ENCODE assay signal across 24 cellular contexts in genomic region chr9:129810116-129810515, GRCh38. TPM values are rescaled to one million over a fixed set of nuclear protein-coding genes. Genes with fewer than 3 reads are reported as not detected.
"Had no signal": no experiment of that assay in that cellular context is flagged by ENCODE, and none has a peak within 500 bp of the region (broad histone marks: within the 10 kb centered on the region; RNA-seq: fewer than 3 reads in every experiment).

No MANE protein-coding gene starts in this region.

- H3K9me3 ChIP-seq: gastroesophageal sphincter, heart right ventricle, left ventricle myocardium inferior, psoas muscle, suprapubic skin, vagina had no signal

- H3K27ac Mint-ChIP-seq: activated naive CD8-positive, alpha-beta T cell treated with anti-CD3 and anti-CD28 coated beads, Interleukin-2, amount 10 ng/mL, durations not matched to agents 7 days and 5 days; neural progenitor cell; T-helper 1 cell treated with Interleukin-12 subunit alpha and Interleukin-12 subunit beta and Interleukin-4 antibody, amounts not matched to agents 30 μg/mL and 1 μg/mL, for 36 hours had no signal

- H3K27ac ChIP-seq: coronary artery, gastroesophageal sphincter, heart right ventricle, left ventricle myocardium inferior, psoas muscle, suprapubic skin, vagina had no signal

- H3K4me3 Mint-ChIP-seq: activated naive CD8-positive, alpha-beta T cell treated with anti-CD3 and anti-CD28 coated beads, Interleukin-2, amount 10 ng/mL, durations not matched to agents 7 days and 5 days; immature natural killer cell; neural progenitor cell; stimulated activated naive CD8-positive, alpha-beta T cell treated with anti-CD3 and anti-CD28 coated beads, Interleukin-15, amount 100 ng/mL, for 72 hours; T-helper 1 cell treated with Interleukin-12 subunit alpha and Interleukin-12 subunit beta and Interleukin-4 antibody, amounts not matched to agents 30 μg/mL and 1 μg/mL, for 36 hours had no signal

- DNase-seq: activated CD4-positive, alpha-beta T cell treated with anti-CD3 and anti-CD28 coated beads, Interleukin-2, amount 50 U/mL, for 1 hour; activated CD4-positive, CD25-positive, alpha-beta regulatory T cell treated with anti-CD3 and anti-CD28 coated beads, Interleukin-2, amount 50 U/mL, for 72 hours; activated naive CD8-positive, alpha-beta T cell treated with anti-CD3 and anti-CD28 coated beads, Interleukin-2, amount 10 ng/mL, durations not matched to agents 7 days and 5 days; activated T-cell treated with anti-CD3 and anti-CD28 coated beads for 4 hours; caudate nucleus; heart right ventricle; immature natural killer cell; kidney glomerular epithelial cell; left ventricle myocardium inferior; naive B cell; psoas muscle; right cardiac atrium; small intestine; stimulated activated CD4-positive, alpha-beta T cell treated with anti-CD3 and anti-CD28 coated beads, Interleukin-15, amount 100 ng/mL, for 24 hours; stimulated activated CD4-positive, alpha-beta T cell treated with anti-CD3 and anti-CD28 coated beads, Interleukin-4, amount 100 ng/mL, for 1 hour; stimulated activated naive CD8-positive, alpha-beta T cell treated with anti-CD3 and anti-CD28 coated beads, Interleukin-15, amount 100 ng/mL, for 72 hours had no signal

- ATAC-seq: esophagus mucosa; gastroesophageal sphincter; heart right ventricle; psoas muscle; right cardiac atrium; stimulated activated naive CD8-positive, alpha-beta T cell treated with anti-CD3 and anti-CD28 coated beads, Interleukin-15, amount 100 ng/mL, for 72 hours had no signal

- H3K36me3 ChIP-seq: neural progenitor cell had no signal

- H3K27me3 ChIP-seq: gastroesophageal sphincter, heart right ventricle, neural progenitor cell, suprapubic skin, vagina had no signal

- H3K4me3 ChIP-seq: coronary artery, gastroesophageal sphincter, heart right ventricle, left ventricle myocardium inferior, neural progenitor cell, psoas muscle, suprapubic skin, vagina had no signal

- H3K9me3 Mint-ChIP-seq: activated naive CD8-positive, alpha-beta T cell treated with anti-CD3 and anti-CD28 coated beads, Interleukin-2, amount 10 ng/mL, durations not matched to agents 7 days and 5 days; brain; immature natural killer cell; naive B cell; neural progenitor cell; stimulated activated naive CD8-positive, alpha-beta T cell treated with anti-CD3 and anti-CD28 coated beads, Interleukin-15, amount 100 ng/mL, for 72 hours; T-helper 1 cell treated with Interleukin-12 subunit alpha and Interleukin-12 subunit beta and Interleukin-4 antibody, amounts not matched to agents 30 μg/mL and 1 μg/mL, for 36 hours had no signal

- H3K27me3 Mint-ChIP-seq: activated naive CD8-positive, alpha-beta T cell treated with anti-CD3 and anti-CD28 coated beads, Interleukin-2, amount 10 ng/mL, durations not matched to agents 7 days and 5 days; naive B cell; stimulated activated naive CD8-positive, alpha-beta T cell treated with anti-CD3 and anti-CD28 coated beads, Interleukin-15, amount 100 ng/mL, for 72 hours had no signal

- H3K4me2 ChIP-seq: neural progenitor cell had no signal

- H2AFZ ChIP-seq: neural progenitor cell had no signal

- H3K4me1 ChIP-seq: gastroesophageal sphincter, left ventricle myocardium inferior, neural progenitor cell, psoas muscle, vagina had no signal

RNA-seq across cellular contexts. Expression of gene PTGES, which starts 57.3 kb away (rescaled TPM):
- total RNA-seq: activated naive CD8-positive, alpha-beta T cell treated with anti-CD3 and anti-CD28 coated beads, Interleukin-2, amount 10 ng/mL, durations not matched to agents 7 days and 5 days had no signal
- polyA plus RNA-seq: immature natural killer cell had no signal
